ENCODE assay signal across 24 cellular contexts in genomic region chr7:18855796-18856195, GRCh38.
DNase-seq lines count a peak whose midpoint lies in the region; ATAC-seq and TF ChIP-seq lines count a peak whose summit lies in the region.
"Had no signal": no experiment of that assay in that cellular context is flagged by ENCODE, and none has a peak within 500 bp of the region (broad histone marks: within the 10 kb centered on the region; RNA-seq: fewer than 3 reads in every experiment).

No MANE protein-coding gene starts in this region.

- TF ChIP-seq EP300 in SK-N-SH (IDR thresholded peaks at IDR 0.05; ENCODE audit: borderline replicate concordance in 1 of 2, low read depth in 1 of 2, low read length in 1 of 2): no peak

- H3K9ac ChIP-seq in SK-N-SH (no peak overlapping the region), SK-N-MC (ENCODE audit: insufficient read length) (no peak overlapping the region)

- no peaks in the 10 kb centered on the region for H4K20me1 ChIP-seq in SK-N-SH (ENCODE audit: insufficient read depth)

- TF ChIP-seq RAD21 in SK-N-SH (IDR thresholded peaks at IDR 0.05; ENCODE audit: low read length): no peak

- WGBS in SK-N-SH (ENCODE audit: low lambda C conversion rate): 78% methylated on average over 4 of the region's 4 CpGs
- 57 to 59% methylated on average over 4 of the region's 4 CpGs for WGBS in body of pancreas, 2 donors

- H3K27me3 ChIP-seq in SK-N-SH (ENCODE audit: insufficient read depth) (no peaks in the 10 kb centered on the region), body of pancreas (no peaks in the 10 kb centered on the region)
- H3K27me3 ChIP-seq: foreskin keratinocyte had no signal

- H3K4me3 ChIP-seq in SK-N-SH (ENCODE audit: low read depth in 2 of 2, low read length in 1 of 2) (no peak overlapping the region), SK-N-MC (peak overlapping the region; percentile 7; the same call in 1 of the 2 replicates), fibroblast of mammary gland (ENCODE audit: control insufficient read depth, low read depth, low read length) (no peak overlapping the region), body of pancreas (no peak overlapping the region)
- H3K4me3 ChIP-seq: A549 had no signal

- POLR2A ChIA-PET in SK-N-SH (lab: Yijun Ruan, JAX): no interaction called here

- TF ChIP-seq POLR2A in body of pancreas (IDR thresholded peaks at IDR 0.05): no peak

- H2AFZ ChIP-seq in SK-N-SH (ENCODE audit: low read depth): no peak overlapping the region

- H3K4me2 ChIP-seq in SK-N-SH: no peak overlapping the region
- H3K4me2 ChIP-seq: A549 had no signal

- H3K9me3 ChIP-seq in SK-N-SH: no peaks in the 10 kb centered on the region
- no peaks in the 10 kb centered on the region for H3K9me3 ChIP-seq in SK-N-MC (ENCODE audit: low read depth, low read length)
- H3K9me3 ChIP-seq in body of pancreas: no peaks in the 10 kb centered on the region
- H3K9me3 ChIP-seq: A549 had no signal

- H3K36me3 ChIP-seq in SK-N-SH (replicated peaks in 1 of 2; ENCODE audit: control insufficient read depth in 1 of 2, insufficient read depth in 2 of 2, low read length in 1 of 2): no peaks in the 10 kb centered on the region
- H3K36me3 ChIP-seq in SK-N-MC (ENCODE audit: insufficient read depth, low read length): no peaks in the 10 kb centered on the region
- H3K36me3 ChIP-seq in body of pancreas (replicated peaks in 1 of 2; ENCODE audit: insufficient read depth in 1 of 2, low read depth in 2 of 2): no peaks in the 10 kb centered on the region

- CTCF ChIA-PET in SK-N-SH (lab: Yijun Ruan, JAX): no interaction called here

- no peaks in the 10 kb centered on the region for H3K79me2 ChIP-seq in SK-N-SH (ENCODE audit: insufficient read depth)

- intact Hi-C loops in body of pancreas (cut with DNase I): no loop called here

- DNase-seq in SK-N-SH (no peak), SK-N-MC (ENCODE audit: low read depth, low spot score) (no peak), fibroblast of mammary gland (ENCODE audit: low read depth) (peak; percentile 65), smooth muscle cell of the brain vasculature (ENCODE audit: low read depth, low spot score) (peak; percentile 79), NCI-H446 treated with DMSO at 0.1 percent for 48 hours (lab: John Stamatoyannopoulos, UW) (no peak), body of pancreas (no peak), A172 (ENCODE audit: low spot score) (no peak)
- DNase-seq: activated CD4-positive, alpha-beta T cell treated with anti-CD3 and anti-CD28 coated beads for 36 hours; activated naive CD4-positive, alpha-beta T cell treated with Interleukin-2 at 50 U/mL for 16 hours; activated T-cell treated with anti-CD3 and anti-CD28 coated beads, Interleukin-2, amount 50 U/mL, for 48 hours; foreskin keratinocyte; HCEC 1CT; Kasumi-1; naive thymus-derived CD8-positive, alpha-beta T cell; NCI-H1048; NCI-H2081; SIG-M5; stimulated activated CD4-positive, alpha-beta T cell treated with anti-CD3 and anti-CD28 coated beads, Interleukin-4, amount 100 ng/mL, for 4 hours; stimulated activated naive CD4-positive, alpha-beta T cell; T-helper 17 cell had no signal

- no peak for TF ChIP-seq CTCF in SK-N-SH (IDR thresholded peaks at IDR 0.05)
- TF ChIP-seq CTCF in fibroblast of mammary gland (conservative IDR thresholded peaks at IDR 0.05; ENCODE audit: control insufficient read depth, insufficient read depth, low read depth, low read length): no peak
- TF ChIP-seq CTCF in body of pancreas (IDR thresholded peaks at IDR 0.05): no peak

- H3K9me2 ChIP-seq in SK-N-SH: no peaks in the 10 kb centered on the region

- no peak for ATAC-seq in SK-N-SH treated with all-trans-retinoic acid at 6 μM for 48 hours
- ATAC-seq in body of pancreas: no peak
- ATAC-seq: A549; activated CD4-positive, alpha-beta T cell treated with anti-CD3 and anti-CD28 coated beads for 36 hours; foreskin keratinocyte; left lobe of liver; naive thymus-derived CD8-positive, alpha-beta T cell; T-helper 17 cell had no signal

- peaks cover 0 to 4% of the 10 kb centered on the region in 2 experiments; a peak in 2 of 4 replicates for H3K4me1 ChIP-seq in SK-N-SH (ENCODE audit: control insufficient read depth in 1 of 2, insufficient read depth in 2 of 2, low read depth in 1 of 2, low read length in 1 of 2)
- no peaks in the 10 kb centered on the region for H3K4me1 ChIP-seq in body of pancreas
- H3K4me1 ChIP-seq: A549, foreskin keratinocyte had no signal

- peak overlapping the region in 1 of 2 experiments; percentile 53; a peak in 2 of 4 replicates for H3K27ac ChIP-seq in SK-N-SH (ENCODE audit: low read depth in 2 of 2, low read length in 1 of 2)
- H3K27ac ChIP-seq in SK-N-MC: peak overlapping the region; percentile 74
- H3K27ac ChIP-seq in body of pancreas: no peak overlapping the region
- H3K27ac ChIP-seq: A549, C4-2B, foreskin keratinocyte had no signal

- H3F3A ChIP-seq in SK-N-SH (replicated peaks; ENCODE audit: insufficient read depth): no peaks in the 10 kb centered on the region

TF ChIP-seq in SK-N-SH treated with all-trans-retinoic acid at 6 μM for 48 hours, 23 proteins besides CTCF, POLR2A, EP300 and RAD21 (continues in another document):
- TF ChIP-seq PATZ1 (CRISPR knock-in tag; IDR thresholded peaks at IDR 0.05; ENCODE audit: borderline replicate concordance): no peak
- no peak for TF ChIP-seq ZFP3 (CRISPR knock-in tag; IDR thresholded peaks at IDR 0.05)
- TF ChIP-seq GLIS3 (CRISPR knock-in tag; IDR thresholded peaks at IDR 0.05): no peak

TF ChIP-seq in SK-N-SH, 30 proteins besides CTCF, POLR2A, EP300 and RAD21 (continues in another document):
- TF ChIP-seq IRF3 (IDR thresholded peaks at IDR 0.05; ENCODE audit: low read depth, low read length) (no peak), TAF1 (IDR thresholded peaks at IDR 0.05; ENCODE audit: borderline replicate concordance, low read depth, low read length) (no peak), MAX (IDR thresholded peaks at IDR 0.05; ENCODE audit: low read depth) (no peak), MEF2A (IDR thresholded peaks at IDR 0.05; ENCODE audit: borderline replicate concordance, low read depth) (no peak), ZBTB33 (IDR thresholded peaks at IDR 0.05; ENCODE audit: borderline replicate concordance, low read depth) (no peak), GATA2 (CRISPR knock-in tag; IDR thresholded peaks at IDR 0.05) (no peak), SIN3A (IDR thresholded peaks at IDR 0.05; ENCODE audit: borderline replicate concordance, low read depth, low read length) (no peak), JUND (IDR thresholded peaks at IDR 0.05) (no peak), REST (IDR thresholded peaks at IDR 0.05; ENCODE audit: low read depth, low read length) (no peak)

Comparison
In these comparisons a context has a peak if more than half of its experiments do, and no peak if none do; other contexts are left out.
1. DNase-seq: peak in fibroblast of mammary gland (single experiment) and smooth muscle cell of the brain vasculature (single experiment); none in SK-N-SH (single experiment), SK-N-MC (single experiment), NCI-H446 treated with DMSO at 0.1 percent for 48 hours (single experiment), body of pancreas (0 of 4) and A172 (single experiment).